ENCODE assay signal across 1 cellular context in the genomic region with DNA sequence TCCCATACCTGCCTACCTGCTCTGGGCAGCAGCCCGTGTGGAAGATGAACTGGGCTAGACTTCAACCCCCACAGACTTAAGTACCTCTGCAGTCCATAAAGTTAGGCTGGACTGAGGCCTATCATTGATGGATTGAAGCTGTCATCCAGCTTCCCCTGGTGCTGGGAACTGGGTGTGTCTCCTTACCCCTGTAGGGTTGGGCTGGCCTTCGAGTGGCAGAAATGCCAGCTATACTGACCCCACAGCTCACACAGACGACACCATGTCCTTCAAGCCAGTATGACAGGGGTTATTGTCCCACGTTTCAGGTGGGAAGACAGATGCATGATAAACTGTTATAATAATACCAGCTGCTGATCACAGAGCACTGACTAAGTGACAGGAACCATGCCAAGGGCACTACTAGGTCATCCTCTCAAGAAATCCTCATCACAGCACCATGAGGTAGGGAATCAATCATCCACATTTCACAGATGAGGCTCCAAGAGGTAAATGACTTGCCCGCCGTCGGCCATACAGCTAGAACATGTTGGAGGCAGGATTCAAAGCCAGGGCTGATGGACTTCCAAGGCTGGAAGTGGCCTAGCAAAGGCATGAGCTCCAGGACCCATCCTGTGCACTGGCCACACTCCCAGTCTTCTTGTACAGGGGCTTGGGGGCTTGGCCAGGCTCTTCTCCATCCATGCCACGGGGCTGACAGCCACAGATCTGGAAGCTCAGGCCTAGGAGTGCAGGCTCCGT.
TF ChIP-seq lines count a peak whose summit lies in the region.

Gene BEST4 (minus strand): TSS at position 51 of the 741 bp plus-strand sequence. CDS start 465 bp downstream, outside the sequence.

TF ChIP-seq in H1, 55 proteins besides CTCF, POLR2A, EP300 and RAD21:
- no peak for TF ChIP-seq SP1 (IDR thresholded peaks at IDR 0.05; ENCODE audit: low read depth, low read length)
- no peak for TF ChIP-seq E2F6 (IDR thresholded peaks at IDR 0.05)
- no peak for TF ChIP-seq HDAC6 (IDR thresholded peaks at IDR 0.05; ENCODE audit: low read depth, low read length)
- TF ChIP-seq GTF2F1 (IDR thresholded peaks at IDR 0.05; ENCODE audit: borderline replicate concordance, low read depth, low read length), result no peak
- no peak for TF ChIP-seq POU5F1 (IDR thresholded peaks at IDR 0.05; ENCODE audit: low read depth, low read length)
